8 cellular contexts compared by ENCODE assay signal in the genomic region with DNA sequence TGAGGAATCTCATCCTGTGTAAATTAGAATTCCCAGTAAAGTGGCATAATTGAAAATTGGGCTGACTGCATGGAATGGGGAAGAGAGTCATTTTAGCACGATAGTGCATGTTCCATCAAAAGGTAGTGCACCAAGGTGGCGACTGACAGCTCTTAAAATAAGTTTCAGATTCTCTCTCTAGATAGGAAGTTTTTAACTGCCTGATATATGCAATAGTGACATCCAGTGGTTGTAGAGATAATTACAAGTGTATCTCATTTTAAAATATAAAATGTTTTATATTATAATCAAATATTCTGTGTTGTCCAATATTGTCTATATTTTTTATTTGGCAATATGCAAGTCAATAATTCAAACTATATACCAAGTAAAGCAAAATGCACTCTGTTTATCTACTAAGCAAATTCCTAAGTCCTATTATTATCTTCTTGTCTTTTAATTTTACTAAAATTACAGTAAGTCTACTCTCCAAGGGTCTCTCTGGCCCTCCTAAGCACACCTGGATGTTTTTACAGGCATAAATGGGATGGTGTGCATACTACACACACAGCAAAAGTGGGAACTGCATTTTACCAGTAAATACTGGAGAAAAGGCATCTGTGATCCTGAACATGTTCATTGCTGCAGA.
A peak's percentile ranks its signal among the peaks of the same experiment; 100 is the strongest.
DNase-seq lines count a peak whose midpoint lies in the region; ATAC-seq, FAIRE-seq and TF ChIP-seq lines count a peak whose summit lies in the region.

No MANE protein-coding gene starts in this region.

- H3K4me3 ChIP-seq in adipocyte (ENCODE audit: low read length) (no peak overlapping the region), kidney (ENCODE audit: low read length in 2 of 2) (no peak overlapping the region)

- H3K9me3 ChIP-seq in adipocyte (ENCODE audit: control insufficient read depth, low read length) (no peaks in the 10 kb centered on the region), kidney (ENCODE audit: control insufficient read depth in 1 of 2, low read length in 2 of 2) (no peaks in the 10 kb centered on the region)

- FAIRE-seq in kidney (lab: Jason Lieb, UNC): peak; percentile 96

- H3K9ac ChIP-seq in adipocyte (ENCODE audit: low read length): no peak overlapping the region
- H3K9ac ChIP-seq in kidney (ENCODE audit: low read length in 2 of 2): no peak overlapping the region

- H3K27me3 ChIP-seq in adipocyte (replicated peaks; ENCODE audit: control insufficient read depth, insufficient read depth, low read length): no peaks in the 10 kb centered on the region

- peaks cover 16% of the 10 kb centered on the region for H3K4me1 ChIP-seq in adipocyte (ENCODE audit: control insufficient read depth, insufficient read depth, low read length)
- peaks cover 0 to 6% of the 10 kb centered on the region in 2 donors for H3K4me1 ChIP-seq in kidney (ENCODE audit: control insufficient read depth in 1 of 2, insufficient read depth in 1 of 2, low read depth in 1 of 2, low read length in 2 of 2)

- peak; percentile 40 for TF ChIP-seq CTCF in kidney (IDR thresholded peaks at IDR 0.05; ENCODE audit: borderline replicate concordance, extremely low read depth, insufficient read depth)

- DNase-seq in DMS 273 (lab: John Stamatoyannopoulos, UW; ENCODE audit: unreplicated experiment): peak; percentile 50
- DNase-seq in GM19240 (ENCODE audit: insufficient read length, low spot score): peak; percentile 20
- DNase-seq in NCI-H1930 (lab: John Stamatoyannopoulos, UW): peak; percentile 42 to 49
- peak; percentile 71 for DNase-seq in adipocyte (ENCODE audit: low read depth)
- no peak for DNase-seq in kidney

- no peak for ATAC-seq in GM21390 (IDR thresholded peaks at IDR 0.05; ENCODE audit: unreplicated experiment)
- ATAC-seq in HG03280 (IDR thresholded peaks at IDR 0.05; ENCODE audit: unreplicated experiment): no peak
- no peak for ATAC-seq in GM21717 (IDR thresholded peaks at IDR 0.05; ENCODE audit: unreplicated experiment)

- H3K27ac ChIP-seq in kidney (ENCODE audit: low read depth in 2 of 2, low read length in 2 of 2): no peak overlapping the region

- H3K36me3 ChIP-seq in adipocyte (ENCODE audit: control insufficient read depth, insufficient read depth, low read length, severe bottlenecking) (no peaks in the 10 kb centered on the region), kidney (ENCODE audit: control insufficient read depth in 1 of 2, insufficient read depth in 2 of 2, low read length in 2 of 2) (no peaks in the 10 kb centered on the region)

- intact Hi-C loops in kidney (cut with DNase I): no loop called here
